Comparison of ENCODE assay signal across 1 cellular context in the genomic region with DNA sequence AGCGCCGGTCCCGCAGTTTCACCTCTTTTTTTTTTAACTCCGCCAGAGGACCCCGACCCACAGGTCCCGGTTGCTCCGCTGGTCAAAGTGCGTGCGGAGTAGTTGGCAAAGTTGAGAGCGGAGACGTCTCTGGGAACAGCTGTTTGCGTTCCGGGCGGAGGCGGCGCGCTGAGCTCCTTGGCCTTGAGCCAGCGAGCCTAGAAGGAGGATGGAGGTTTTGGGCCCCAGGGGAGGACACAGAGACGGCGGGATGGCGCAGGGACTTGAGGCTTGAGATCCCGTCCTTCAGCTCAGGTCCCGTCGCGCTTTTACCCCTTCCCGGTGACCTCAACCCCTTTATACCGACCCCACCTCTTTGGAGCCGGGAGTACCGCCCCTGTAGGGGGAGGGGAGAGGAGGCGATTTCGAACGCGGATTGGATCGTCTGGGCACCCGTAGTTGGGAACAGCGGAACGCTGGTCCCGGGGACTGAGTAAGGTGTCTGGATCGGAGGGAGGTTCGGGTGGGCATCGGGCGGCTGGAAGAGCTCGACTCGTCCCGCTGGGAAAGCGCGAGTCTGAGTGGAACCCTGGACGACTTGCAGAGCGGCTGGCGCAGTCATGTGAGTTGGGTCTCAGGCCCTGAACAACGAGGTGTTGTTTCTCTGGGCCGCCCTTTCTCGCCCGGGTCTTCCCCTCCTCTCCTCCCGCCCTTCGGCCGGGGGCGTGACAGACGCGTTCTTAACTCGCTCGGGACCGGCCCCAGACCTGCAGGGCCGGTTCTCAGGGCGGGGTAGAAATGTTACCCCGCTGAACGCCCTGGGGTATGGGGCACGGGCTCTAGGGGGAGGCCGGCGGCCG.
A peak's percentile ranks its signal among the peaks of the same experiment; 100 is the strongest.
TF ChIP-seq lines count a peak whose summit lies in the region.

A gene with protein sequence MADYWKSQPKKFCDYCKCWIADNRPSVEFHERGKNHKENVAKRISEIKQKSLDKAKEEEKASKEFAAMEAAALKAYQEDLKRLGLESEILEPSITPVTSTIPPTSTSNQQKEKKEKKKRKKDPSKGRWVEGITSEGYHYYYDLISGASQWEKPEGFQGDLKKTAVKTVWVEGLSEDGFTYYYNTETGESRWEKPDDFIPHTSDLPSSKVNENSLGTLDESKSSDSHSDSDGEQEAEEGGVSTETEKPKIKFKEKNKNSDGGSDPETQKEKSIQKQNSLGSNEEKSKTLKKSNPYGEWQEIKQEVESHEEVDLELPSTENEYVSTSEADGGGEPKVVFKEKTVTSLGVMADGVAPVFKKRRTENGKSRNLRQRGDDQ (plus strand): TSS at position 435 of the 839 bp plus-strand sequence. CDS start 165 bp downstream, at position 600.

TF ChIP-seq in HepG2, 621 proteins besides CTCF, POLR2A, EP300 and RAD21 (continued from another document and continues in another):
- TF ChIP-seq NFIC (IDR thresholded peaks at IDR 0.05; ENCODE audit: low read length): 0 out of 2 replicates have a peak, but pooled peaks have one; percentile 34
- TF ChIP-seq ZNF614 (CRISPR knock-in tag; IDR thresholded peaks at IDR 0.05; ENCODE audit: borderline replicate concordance): peak; percentile 60; the same call in 1 of the 2 replicates
- TF ChIP-seq, protein P1, sequence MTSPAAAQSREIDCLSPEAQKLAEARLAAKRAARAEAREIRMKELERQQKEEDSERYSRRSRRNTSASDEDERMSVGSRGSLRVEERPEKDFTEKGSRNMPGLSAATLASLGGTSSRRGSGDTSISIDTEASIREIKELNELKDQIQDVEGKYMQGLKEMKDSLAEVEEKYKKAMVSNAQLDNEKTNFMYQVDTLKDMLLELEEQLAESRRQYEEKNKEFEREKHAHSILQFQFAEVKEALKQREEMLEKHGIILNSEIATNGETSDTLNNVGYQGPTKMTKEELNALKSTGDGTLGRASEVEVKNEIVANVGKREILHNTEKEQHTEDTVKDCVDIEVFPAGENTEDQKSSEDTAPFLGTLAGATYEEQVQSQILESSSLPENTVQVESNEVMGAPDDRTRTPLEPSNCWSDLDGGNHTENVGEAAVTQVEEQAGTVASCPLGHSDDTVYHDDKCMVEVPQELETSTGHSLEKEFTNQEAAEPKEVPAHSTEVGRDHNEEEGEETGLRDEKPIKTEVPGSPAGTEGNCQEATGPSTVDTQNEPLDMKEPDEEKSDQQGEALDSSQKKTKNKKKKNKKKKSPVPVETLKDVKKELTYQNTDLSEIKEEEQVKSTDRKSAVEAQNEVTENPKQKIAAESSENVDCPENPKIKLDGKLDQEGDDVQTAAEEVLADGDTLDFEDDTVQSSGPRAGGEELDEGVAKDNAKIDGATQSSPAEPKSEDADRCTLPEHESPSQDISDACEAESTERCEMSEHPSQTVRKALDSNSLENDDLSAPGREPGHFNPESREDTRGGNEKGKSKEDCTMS (CRISPR knock-in tag; conservative IDR thresholded peaks at IDR 0.05): 0 out of 2 replicates have a peak, but pooled peaks have one; percentile 58
- no peak for TF ChIP-seq ZNF292 (CRISPR knock-in tag; IDR thresholded peaks at IDR 0.05; ENCODE audit: borderline replicate concordance, low read depth)
- TF ChIP-seq ZNF124 (CRISPR knock-in tag; IDR thresholded peaks at IDR 0.05): no peak
- no peak for TF ChIP-seq TMF1 (CRISPR knock-in tag; IDR thresholded peaks at IDR 0.05; ENCODE audit: low read depth)
- no peak for TF ChIP-seq KLF12 (CRISPR knock-in tag; IDR thresholded peaks at IDR 0.05; ENCODE audit: borderline replicate concordance)
- 0 out of 2 replicates have a peak, but pooled peaks have one; percentile 85 for TF ChIP-seq PAX8 (CRISPR knock-in tag; IDR thresholded peaks at IDR 0.05; ENCODE audit: borderline replicate concordance)
- peak; percentile 65; the same call in 1 of the 2 replicates for TF ChIP-seq ZFP36L1 (CRISPR knock-in tag; IDR thresholded peaks at IDR 0.05)
- TF ChIP-seq ZNF572 (CRISPR knock-in tag; IDR thresholded peaks at IDR 0.05): peak; percentile 60; the same call in 1 of the 2 replicates
- 0 out of 2 replicates have a peak, but pooled peaks have one; percentile 48 for TF ChIP-seq SRF (IDR thresholded peaks at IDR 0.05; ENCODE audit: low read depth, low read length)
- TF ChIP-seq KDM5A (IDR thresholded peaks at IDR 0.05; ENCODE audit: borderline replicate concordance, low read length): peak; percentile 80
- TF ChIP-seq HOXA7 (CRISPR knock-in tag; IDR thresholded peaks at IDR 0.05): no peak
- TF ChIP-seq POLR2AphosphoS5 (IDR thresholded peaks at IDR 0.05; ENCODE audit: low read depth, low read length): peak; percentile 94
- peak; percentile 78; the same call in 1 of the 2 replicates for TF ChIP-seq ZNF788 (CRISPR knock-in tag; IDR thresholded peaks at IDR 0.05; ENCODE audit: borderline replicate concordance)
- peak; percentile 21; the same call in 1 of the 2 replicates for TF ChIP-seq ZNF7 (CRISPR knock-in tag; IDR thresholded peaks at IDR 0.05)
- no peak; the same call in 1 of the 2 replicates for TF ChIP-seq MXD4 (CRISPR knock-in tag; IDR thresholded peaks at IDR 0.05)
- TF ChIP-seq SRSF1 (optimal IDR thresholded peaks at IDR 0.05; ENCODE audit: low read depth, low read length): peak; percentile 98
- 0 out of 2 replicates have a peak, but pooled peaks have one; percentile 64 for TF ChIP-seq ZNF75D (CRISPR knock-in tag; IDR thresholded peaks at IDR 0.05; ENCODE audit: borderline replicate concordance)
- TF ChIP-seq, protein P2, sequence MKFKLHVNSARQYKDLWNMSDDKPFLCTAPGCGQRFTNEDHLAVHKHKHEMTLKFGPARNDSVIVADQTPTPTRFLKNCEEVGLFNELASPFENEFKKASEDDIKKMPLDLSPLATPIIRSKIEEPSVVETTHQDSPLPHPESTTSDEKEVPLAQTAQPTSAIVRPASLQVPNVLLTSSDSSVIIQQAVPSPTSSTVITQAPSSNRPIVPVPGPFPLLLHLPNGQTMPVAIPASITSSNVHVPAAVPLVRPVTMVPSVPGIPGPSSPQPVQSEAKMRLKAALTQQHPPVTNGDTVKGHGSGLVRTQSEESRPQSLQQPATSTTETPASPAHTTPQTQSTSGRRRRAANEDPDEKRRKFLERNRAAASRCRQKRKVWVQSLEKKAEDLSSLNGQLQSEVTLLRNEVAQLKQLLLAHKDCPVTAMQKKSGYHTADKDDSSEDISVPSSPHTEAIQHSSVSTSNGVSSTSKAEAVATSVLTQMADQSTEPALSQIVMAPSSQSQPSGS (CRISPR knock-in tag; IDR thresholded peaks at IDR 0.05): peak; percentile 59
- TF ChIP-seq ZNF33B (CRISPR knock-in tag; IDR thresholded peaks at IDR 0.05): peak; percentile 16; the same call in 1 of the 2 replicates
- TF ChIP-seq ZBTB3 (CRISPR knock-in tag; IDR thresholded peaks at IDR 0.05; ENCODE audit: borderline replicate concordance, low read depth): peak; percentile 69; the same call in 1 of the 2 replicates
- TF ChIP-seq YEATS4 (CRISPR knock-in tag; IDR thresholded peaks at IDR 0.05; ENCODE audit: borderline replicate concordance): peak; percentile 62
- TF ChIP-seq ZNF607 (CRISPR knock-in tag; IDR thresholded peaks at IDR 0.05; ENCODE audit: borderline replicate concordance): no peak
- TF ChIP-seq ZSCAN31 (CRISPR knock-in tag; IDR thresholded peaks at IDR 0.05; ENCODE audit: low read depth): peak; percentile 91
- no peak for TF ChIP-seq ZNF160 (CRISPR knock-in tag; IDR thresholded peaks at IDR 0.05)
- no peak for TF ChIP-seq KDM6A (CRISPR knock-in tag; IDR thresholded peaks at IDR 0.05; ENCODE audit: low read depth)
- TF ChIP-seq MATR3 (CRISPR knock-in tag; IDR thresholded peaks at IDR 0.05): no peak
- no peak for TF ChIP-seq NONO (IDR thresholded peaks at IDR 0.05)
- peak; percentile 95 for TF ChIP-seq NONO (CRISPR knock-in tag; conservative IDR thresholded peaks at IDR 0.05)
- no peak for TF ChIP-seq ZNF720 (CRISPR knock-in tag; IDR thresholded peaks at IDR 0.05)
- no peak; the same call in 1 of the 2 replicates for TF ChIP-seq JUNB (CRISPR knock-in tag; IDR thresholded peaks at IDR 0.05; ENCODE audit: borderline replicate concordance)
- TF ChIP-seq MLLT10 (CRISPR knock-in tag; IDR thresholded peaks at IDR 0.05): no peak
- TF ChIP-seq MAZ (IDR thresholded peaks at IDR 0.05; ENCODE audit: borderline replicate concordance, low read depth, low read length): peak; percentile 69
- peak; percentile 84 for TF ChIP-seq MAZ (CRISPR knock-in tag; IDR thresholded peaks at IDR 0.05; ENCODE audit: low read depth)
- TF ChIP-seq, protein P3, sequence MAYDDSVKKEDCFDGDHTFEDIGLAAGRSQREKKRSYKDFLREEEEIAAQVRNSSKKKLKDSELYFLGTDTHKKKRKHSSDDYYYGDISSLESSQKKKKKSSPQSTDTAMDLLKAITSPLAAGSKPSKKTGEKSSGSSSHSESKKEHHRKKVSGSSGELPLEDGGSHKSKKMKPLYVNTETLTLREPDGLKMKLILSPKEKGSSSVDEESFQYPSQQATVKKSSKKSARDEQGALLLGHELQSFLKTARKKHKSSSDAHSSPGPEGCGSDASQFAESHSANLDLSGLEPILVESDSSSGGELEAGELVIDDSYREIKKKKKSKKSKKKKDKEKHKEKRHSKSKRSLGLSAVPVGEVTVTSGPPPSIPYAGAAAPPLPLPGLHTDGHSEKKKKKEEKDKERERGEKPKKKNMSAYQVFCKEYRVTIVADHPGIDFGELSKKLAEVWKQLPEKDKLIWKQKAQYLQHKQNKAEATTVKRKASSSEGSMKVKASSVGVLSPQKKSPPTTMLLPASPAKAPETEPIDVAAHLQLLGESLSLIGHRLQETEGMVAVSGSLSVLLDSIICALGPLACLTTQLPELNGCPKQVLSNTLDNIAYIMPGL (CRISPR knock-in tag; IDR thresholded peaks at IDR 0.05; ENCODE audit: borderline replicate concordance in 1 of 2, low read depth in 1 of 2): peak; percentile 67 to 79; a peak in 2 of 4 replicates
- TF ChIP-seq HMG20A (CRISPR knock-in tag; IDR thresholded peaks at IDR 0.05; ENCODE audit: borderline replicate concordance): no peak
- TF ChIP-seq, protein P4, sequence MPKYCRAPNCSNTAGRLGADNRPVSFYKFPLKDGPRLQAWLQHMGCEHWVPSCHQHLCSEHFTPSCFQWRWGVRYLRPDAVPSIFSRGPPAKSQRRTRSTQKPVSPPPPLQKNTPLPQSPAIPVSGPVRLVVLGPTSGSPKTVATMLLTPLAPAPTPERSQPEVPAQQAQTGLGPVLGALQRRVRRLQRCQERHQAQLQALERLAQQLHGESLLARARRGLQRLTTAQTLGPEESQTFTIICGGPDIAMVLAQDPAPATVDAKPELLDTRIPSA (CRISPR knock-in tag; IDR thresholded peaks at IDR 0.05; ENCODE audit: borderline replicate concordance): no peak
- peak; percentile 94 for TF ChIP-seq ZNF615 (CRISPR knock-in tag; IDR thresholded peaks at IDR 0.05; ENCODE audit: borderline replicate concordance)
- TF ChIP-seq SP2 (CRISPR knock-in tag; IDR thresholded peaks at IDR 0.05): 0 out of 2 replicates have a peak, but pooled peaks have one; percentile 6
- peak; percentile 37 for TF ChIP-seq ZNF121 (CRISPR knock-in tag; IDR thresholded peaks at IDR 0.05)
- 0 out of 2 replicates have a peak, but pooled peaks have one; percentile 16 for TF ChIP-seq ARNTL (CRISPR knock-in tag; IDR thresholded peaks at IDR 0.05)
- TF ChIP-seq, protein P5, sequence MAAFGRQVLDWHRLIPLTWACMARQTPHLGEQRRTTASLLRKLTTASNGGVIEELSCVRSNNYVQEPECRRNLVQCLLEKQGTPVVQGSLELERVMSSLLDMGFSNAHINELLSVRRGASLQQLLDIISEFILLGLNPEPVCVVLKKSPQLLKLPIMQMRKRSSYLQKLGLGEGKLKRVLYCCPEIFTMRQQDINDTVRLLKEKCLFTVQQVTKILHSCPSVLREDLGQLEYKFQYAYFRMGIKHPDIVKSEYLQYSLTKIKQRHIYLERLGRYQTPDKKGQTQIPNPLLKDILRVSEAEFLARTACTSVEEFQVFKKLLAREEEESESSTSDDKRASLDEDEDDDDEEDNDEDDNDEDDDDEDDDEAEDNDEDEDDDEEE (CRISPR knock-in tag; IDR thresholded peaks at IDR 0.05): no peak; the same call in 1 of the 2 replicates
- no peak for TF ChIP-seq RARG (CRISPR knock-in tag; IDR thresholded peaks at IDR 0.05; ENCODE audit: low read depth)
- TF ChIP-seq FOXA1 (IDR thresholded peaks at IDR 0.05): no peak
- TF ChIP-seq FOXA1 (CRISPR knock-in tag; IDR thresholded peaks at IDR 0.05): no peak; the same call in 1 of the 2 replicates
- no peak for TF ChIP-seq RBAK (CRISPR knock-in tag; IDR thresholded peaks at IDR 0.05)
- no peak for TF ChIP-seq ZNF180 (CRISPR knock-in tag; IDR thresholded peaks at IDR 0.05; ENCODE audit: borderline replicate concordance, low read depth)
- TF ChIP-seq CHD2 (IDR thresholded peaks at IDR 0.05; ENCODE audit: low read depth, low read length): peak; percentile 78
- TF ChIP-seq, protein P6, sequence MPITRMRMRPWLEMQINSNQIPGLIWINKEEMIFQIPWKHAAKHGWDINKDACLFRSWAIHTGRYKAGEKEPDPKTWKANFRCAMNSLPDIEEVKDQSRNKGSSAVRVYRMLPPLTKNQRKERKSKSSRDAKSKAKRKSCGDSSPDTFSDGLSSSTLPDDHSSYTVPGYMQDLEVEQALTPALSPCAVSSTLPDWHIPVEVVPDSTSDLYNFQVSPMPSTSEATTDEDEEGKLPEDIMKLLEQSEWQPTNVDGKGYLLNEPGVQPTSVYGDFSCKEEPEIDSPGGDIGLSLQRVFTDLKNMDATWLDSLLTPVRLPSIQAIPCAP (CRISPR knock-in tag; IDR thresholded peaks at IDR 0.05; ENCODE audit: low read depth): no peak; the same call in 1 of the 2 replicates
- TF ChIP-seq, protein P7, sequence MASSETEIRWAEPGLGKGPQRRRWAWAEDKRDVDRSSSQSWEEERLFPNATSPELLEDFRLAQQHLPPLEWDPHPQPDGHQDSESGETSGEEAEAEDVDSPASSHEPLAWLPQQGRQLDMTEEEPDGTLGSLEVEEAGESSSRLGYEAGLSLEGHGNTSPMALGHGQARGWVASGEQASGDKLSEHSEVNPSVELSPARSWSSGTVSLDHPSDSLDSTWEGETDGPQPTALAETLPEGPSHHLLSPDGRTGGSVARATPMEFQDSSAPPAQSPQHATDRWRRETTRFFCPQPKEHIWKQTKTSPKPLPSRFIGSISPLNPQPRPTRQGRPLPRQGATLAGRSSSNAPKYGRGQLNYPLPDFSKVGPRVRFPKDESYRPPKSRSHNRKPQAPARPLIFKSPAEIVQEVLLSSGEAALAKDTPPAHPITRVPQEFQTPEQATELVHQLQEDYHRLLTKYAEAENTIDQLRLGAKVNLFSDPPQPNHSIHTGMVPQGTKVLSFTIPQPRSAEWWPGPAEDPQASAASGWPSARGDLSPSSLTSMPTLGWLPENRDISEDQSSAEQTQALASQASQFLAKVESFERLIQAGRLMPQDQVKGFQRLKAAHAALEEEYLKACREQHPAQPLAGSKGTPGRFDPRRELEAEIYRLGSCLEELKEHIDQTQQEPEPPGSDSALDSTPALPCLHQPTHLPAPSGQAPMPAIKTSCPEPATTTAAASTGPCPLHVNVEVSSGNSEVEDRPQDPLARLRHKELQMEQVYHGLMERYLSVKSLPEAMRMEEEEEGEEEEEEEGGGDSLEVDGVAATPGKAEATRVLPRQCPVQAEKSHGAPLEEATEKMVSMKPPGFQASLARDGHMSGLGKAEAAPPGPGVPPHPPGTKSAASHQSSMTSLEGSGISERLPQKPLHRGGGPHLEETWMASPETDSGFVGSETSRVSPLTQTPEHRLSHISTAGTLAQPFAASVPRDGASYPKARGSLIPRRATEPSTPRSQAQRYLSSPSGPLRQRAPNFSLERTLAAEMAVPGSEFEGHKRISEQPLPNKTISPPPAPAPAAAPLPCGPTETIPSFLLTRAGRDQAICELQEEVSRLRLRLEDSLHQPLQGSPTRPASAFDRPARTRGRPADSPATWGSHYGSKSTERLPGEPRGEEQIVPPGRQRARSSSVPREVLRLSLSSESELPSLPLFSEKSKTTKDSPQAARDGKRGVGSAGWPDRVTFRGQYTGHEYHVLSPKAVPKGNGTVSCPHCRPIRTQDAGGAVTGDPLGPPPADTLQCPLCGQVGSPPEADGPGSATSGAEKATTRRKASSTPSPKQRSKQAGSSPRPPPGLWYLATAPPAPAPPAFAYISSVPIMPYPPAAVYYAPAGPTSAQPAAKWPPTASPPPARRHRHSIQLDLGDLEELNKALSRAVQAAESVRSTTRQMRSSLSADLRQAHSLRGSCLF (CRISPR knock-in tag; IDR thresholded peaks at IDR 0.05; ENCODE audit: borderline replicate concordance): no peak
- peak; percentile 97 for TF ChIP-seq ZMYM4 (CRISPR knock-in tag; IDR thresholded peaks at IDR 0.05)
